8 cellular contexts compared by ENCODE assay signal in genomic region chr11:74949748-74950127, GRCh38. TPM values are rescaled to one million over a fixed set of nuclear protein-coding genes. Genes with fewer than 3 reads are reported as not detected.
DNase-seq lines count a peak whose midpoint lies in the region; ATAC-seq, FAIRE-seq and TF ChIP-seq lines count a peak whose summit lies in the region.

No MANE protein-coding gene starts in this region.

- H3K27me3 ChIP-seq in endothelial cell of umbilical vein (ENCODE audit: control insufficient read depth in 2 of 2, insufficient read depth in 2 of 2, low read length in 2 of 2) = no peaks in the 10 kb centered on the region
- H3K27me3 ChIP-seq in neuron (ENCODE audit: insufficient read depth, low read length) = no peaks in the 10 kb centered on the region

- H2AFZ ChIP-seq in endothelial cell of umbilical vein (ENCODE audit: low read depth, low read length) = peak overlapping the region; percentile 73
- no peak overlapping the region for H2AFZ ChIP-seq in neuron (ENCODE audit: low read depth, low read length)

- peak overlapping the region; percentile 91 for H3K9ac ChIP-seq in endothelial cell of umbilical vein (replicated peaks; ENCODE audit: extremely low read depth, insufficient read depth, low read length)

- peak overlapping the region; percentile 92 for H3K4me2 ChIP-seq in endothelial cell of umbilical vein (ENCODE audit: insufficient read depth, low read length)

- ATAC-seq in GM18502 (IDR thresholded peaks at IDR 0.05; ENCODE audit: poor library complexity, unreplicated experiment) (no peak), GM18907 (IDR thresholded peaks at IDR 0.05; ENCODE audit: unreplicated experiment) (no peak)

- peaks cover 56% of the 10 kb centered on the region for H3K79me2 ChIP-seq in endothelial cell of umbilical vein (ENCODE audit: control insufficient read depth, insufficient read depth, low read length)

- peak overlapping the region; percentile 73 for H3K27ac ChIP-seq in endothelial cell of umbilical vein (ENCODE audit: insufficient read depth, low read depth, low read length)

- peaks cover 2% of the 10 kb centered on the region for H4K20me1 ChIP-seq in endothelial cell of umbilical vein (replicated peaks; ENCODE audit: control insufficient read depth, extremely low read depth, insufficient read depth, low read length)

- no TSS peak for BruUV-seq in endothelial cell of umbilical vein (replicated peaks; lab: Mats Ljungman, UMichigan)

- peak overlapping the region; percentile 55 to 95 (median 93) for H3K4me3 ChIP-seq in endothelial cell of umbilical vein (replicated peaks in 1 of 3; ENCODE audit: insufficient read depth in 1 of 3, low read depth in 1 of 3, low read length in 3 of 3)
- H3K4me3 ChIP-seq in neuron (ENCODE audit: low read length) = peak overlapping the region; percentile 76

- intact Hi-C loops in endothelial cell of umbilical vein (cut with micrococcal nuclease) = loop anchor here (2.0 to 5.0 kb wide), 2 partner anchors 13 to 83 kb away; no protein-coding TSS in a partner anchor

- no peaks in the 10 kb centered on the region for H3K9me3 ChIP-seq in endothelial cell of umbilical vein (replicated peaks; ENCODE audit: control insufficient read depth, insufficient read depth, low read length)
- H3K9me3 ChIP-seq in neuron (ENCODE audit: low read length) = peaks cover 2% of the 10 kb centered on the region

- H3K4me1 ChIP-seq in endothelial cell of umbilical vein (ENCODE audit: control insufficient read depth, extremely low read depth, insufficient read depth, low read length) (peaks cover 12% of the 10 kb centered on the region), neuron (ENCODE audit: insufficient read depth, low read length) (peaks cover 11% of the 10 kb centered on the region)

- FAIRE-seq in endothelial cell of umbilical vein (lab: Jason Lieb, UNC) = no peak

- POLR2A ChIA-PET in endothelial cell of umbilical vein (lab: Charles Lee) = interaction anchor here (1.4 kb wide), 1 partner anchor 12 kb away, joined by 3 read pairs; no protein-coding TSS in a partner anchor

- no peaks in the 10 kb centered on the region for H3K9me1 ChIP-seq in endothelial cell of umbilical vein (replicated peaks; ENCODE audit: control insufficient read depth, extremely low read depth, insufficient read depth, low read length)

- TF ChIP-seq CTCF in endothelial cell of umbilical vein (IDR thresholded peaks at IDR 0.05; ENCODE audit: extremely low read depth in 1 of 2, insufficient read depth in 1 of 2, low read depth in 1 of 2, low read length in 2 of 2) = no peak

- DNase-seq in ELF-1 (ENCODE audit: low read depth, low spot score) (peak; percentile 15), OCI-M1 (lab: John Stamatoyannopoulos, UW) (peak; percentile 72), endothelial cell of umbilical vein (ENCODE audit: low read depth, low spot score) (peak; percentile 36), GF-D8 (lab: John Stamatoyannopoulos, UW) (no peak), NCI-H2029 (lab: John Stamatoyannopoulos, UW) (no peak)

- dilution Hi-C loops in endothelial cell of umbilical vein (cut with MboI; ENCODE audit: extremely low pct_ligation_motif_present, low sequenced_read_pairs) = no loop called here

- CTCF ChIA-PET in endothelial cell of umbilical vein (lab: Charles Lee) = interaction anchor here (1.1 to 1.4 kb wide), 2 partner anchors 73 to 299 kb away, joined by 3 read pairs; no protein-coding TSS in a partner anchor

- H3K36me3 ChIP-seq in endothelial cell of umbilical vein (ENCODE audit: control insufficient read depth in 2 of 2, extremely low read depth in 1 of 2, insufficient read depth in 2 of 2, low read length in 2 of 2) (peaks cover 0 to 6% of the 10 kb centered on the region in 2 experiments), neuron (ENCODE audit: insufficient read depth, low read length) (peaks cover 14% of the 10 kb centered on the region)

- no peak for TF ChIP-seq POLR2A in endothelial cell of umbilical vein (IDR thresholded peaks at IDR 0.05; ENCODE audit: low read depth, low read length)

TF ChIP-seq in endothelial cell of umbilical vein, 7 proteins besides CTCF, POLR2A, EP300 and RAD21:
- TF ChIP-seq MAX (IDR thresholded peaks at IDR 0.05; ENCODE audit: insufficient read depth, insufficient read length) (no peak), JUN (IDR thresholded peaks at IDR 0.05; ENCODE audit: borderline replicate concordance, insufficient read depth, insufficient read length, low read depth) (no peak), POLR2AphosphoS5 (IDR thresholded peaks at IDR 0.05; ENCODE audit: insufficient read depth, low read depth, low read length) (no peak), GATA2 (IDR thresholded peaks at IDR 0.05; ENCODE audit: insufficient read depth, insufficient read length, low read depth, low read length) (no peak), EZH2 (IDR thresholded peaks at IDR 0.05; ENCODE audit: borderline replicate concordance, low read depth, low read length, severe bottlenecking) (no peak), FOS (IDR thresholded peaks at IDR 0.05; ENCODE audit: borderline replicate concordance, insufficient read depth, low read length) (no peak), MYC (IDR thresholded peaks at IDR 0.05; ENCODE audit: low read depth, low read length) (no peak)

RNA-seq across cellular contexts. Expression of gene SPCS2, which starts 0.7 kb away (rescaled TPM):
- 140 and 152 TPM in 2 replicates for total RNA-seq in endothelial cell of umbilical vein
- polyA plus RNA-seq in endothelial cell of umbilical vein = 82.8 and 88.9 TPM in 2 replicates
- 87.1 and 95.7 TPM in 2 replicates for polyA plus RNA-seq in endothelial cell of umbilical vein (2011; cell fraction: cytosol; rRNA removed)
- polyA plus RNA-seq in endothelial cell of umbilical vein (2011; cell fraction: nucleus; rRNA removed) = 46.3 and 75.5 TPM in 2 replicates
- 118 and 131 TPM in 2 replicates for polyA plus RNA-seq in endothelial cell of umbilical vein (2012)
- 56.3 and 58.7 TPM in 2 replicates for polyA minus RNA-seq in endothelial cell of umbilical vein
- polyA minus RNA-seq in endothelial cell of umbilical vein (2011; cell fraction: cytosol; rRNA and poly(A)+ RNA removed) = 45.9 TPM
- polyA minus RNA-seq in endothelial cell of umbilical vein (2011; cell fraction: nucleus; rRNA and poly(A)+ RNA removed) = 11.5 and 21.0 TPM in 2 replicates

RNA-seq across cellular contexts. Expression of gene XRRA1, which starts 0.8 kb away (rescaled TPM):
- 11.2 and 28.6 TPM in 2 replicates for total RNA-seq in endothelial cell of umbilical vein
- polyA plus RNA-seq in endothelial cell of umbilical vein = 6.3 and 8.6 TPM in 2 replicates
- 7.5 and 8.4 TPM in 2 replicates for polyA plus RNA-seq in endothelial cell of umbilical vein (2011; cell fraction: cytosol; rRNA removed)
- 24.5 and 24.8 TPM in 2 replicates for polyA plus RNA-seq in endothelial cell of umbilical vein (2011; cell fraction: nucleus; rRNA removed)
- 6.4 and 6.6 TPM in 2 replicates for polyA plus RNA-seq in endothelial cell of umbilical vein (2012)
- 33.0 and 33.7 TPM in 2 replicates for polyA minus RNA-seq in endothelial cell of umbilical vein
- polyA minus RNA-seq in endothelial cell of umbilical vein (2011; cell fraction: cytosol; rRNA and poly(A)+ RNA removed) = 9.2 TPM
- polyA minus RNA-seq in endothelial cell of umbilical vein (2011; cell fraction: nucleus; rRNA and poly(A)+ RNA removed) = 45.2 and 45.7 TPM in 2 replicates

RNA-seq across cellular contexts. Expression of gene NEU3, which starts 39.0 kb away (rescaled TPM):
- 7.0 and 7.6 TPM in 2 replicates for total RNA-seq in endothelial cell of umbilical vein
- polyA plus RNA-seq in endothelial cell of umbilical vein = 5.5 and 5.9 TPM in 2 replicates
- 3.4 and 3.6 TPM in 2 replicates for polyA plus RNA-seq in endothelial cell of umbilical vein (2011; cell fraction: cytosol; rRNA removed)
- polyA plus RNA-seq in endothelial cell of umbilical vein (2011; cell fraction: nucleus; rRNA removed) = 16.1 and 19.0 TPM in 2 replicates
- polyA plus RNA-seq in endothelial cell of umbilical vein (2012) = 5.6 and 6.1 TPM in 2 replicates
- 21.2 and 21.9 TPM in 2 replicates for polyA minus RNA-seq in endothelial cell of umbilical vein
- polyA minus RNA-seq in endothelial cell of umbilical vein (2011; cell fraction: cytosol; rRNA and poly(A)+ RNA removed) = 15.4 TPM
- polyA minus RNA-seq in endothelial cell of umbilical vein (2011; cell fraction: nucleus; rRNA and poly(A)+ RNA removed) = 16.5 and 19.2 TPM in 2 replicates

Comparison
In these comparisons a context has a peak if more than half of its experiments do, and no peak if none do; other contexts are left out.
1. DNase-seq: peak in ELF-1 (single experiment), OCI-M1 (single experiment) and endothelial cell of umbilical vein (single experiment); none in GF-D8 (single experiment) and NCI-H2029 (single experiment).